Comparison of ENCODE assay signal across 14 cellular contexts in genomic region chr17:58224315-58224714, GRCh38. TPM values are rescaled to one million over a fixed set of nuclear protein-coding genes. Genes with fewer than 3 reads are reported as not detected.
DNase-seq lines count a peak whose midpoint lies in the region; ATAC-seq, FAIRE-seq and TF ChIP-seq lines count a peak whose summit lies in the region.
"Had no signal": no experiment of that assay in that cellular context is flagged by ENCODE, and none has a peak within 500 bp of the region (broad histone marks: within the 10 kb centered on the region; RNA-seq: fewer than 3 reads in every experiment).

No MANE protein-coding gene starts in this region.

- WGBS in A549 (ENCODE audit: missing lambda C conversion rate), result 2% methylated on average over 1 of the region's 1 CpG

- CTCF ChIA-PET in A549 (lab: Yijun Ruan, JAX), result interaction anchor here (7.4 kb wide), 1 partner anchor 27 kb away, joined by 69 read pairs; no protein-coding TSS in a partner anchor

- FAIRE-seq in A549 (lab: Jason Lieb, UNC), result no peak
- peak; percentile 89 for FAIRE-seq in RCC 7860 (lab: Jason Lieb, UNC)
- FAIRE-seq: GM12892, small intestine had no signal

- no peak for TF ChIP-seq POLR2A in A549 (IDR thresholded peaks at IDR 0.05; ENCODE audit: low read length)

- H3K4me1 ChIP-seq in A549, result peaks cover 11% of the 10 kb centered on the region; the same call in 2 of the 3 replicates

- TF ChIP-seq CTCF in A549 (IDR thresholded peaks at IDR 0.05), result no peak
- no peak for TF ChIP-seq CTCF in fibroblast of pulmonary artery (IDR thresholded peaks at IDR 0.05; ENCODE audit: low read length, missing control alignments)

- H3K27ac ChIP-seq in A549, result no peak overlapping the region

- POLR2A ChIA-PET in A549 (lab: Yijun Ruan, JAX), result no interaction called here

- ATAC-seq in A549 (no peak; a peak in 1 of 6 replicates), GM21528 (IDR thresholded peaks at IDR 0.05; ENCODE audit: low FRiP score, unreplicated experiment) (no peak), HG02870 (IDR thresholded peaks at IDR 0.05; ENCODE audit: unreplicated experiment) (no peak)
- ATAC-seq: stimulated activated memory B cell treated with anti-CD40 and anti-IgM and Interleukin-4, amounts not matched to agents 10 μg/mL and 1 μg/mL and 100 μg/mL, for 72 hours had no signal

- TF ChIP-seq RAD21 in A549 (conservative IDR thresholded peaks at IDR 0.05 in 1 of 2, IDR thresholded peaks at IDR 0.05 in 1 of 2), result no peak

- 0 out of 3 replicates have a peak overlapping the region, but pooled peaks have one; percentile 7 for H3K4me2 ChIP-seq in A549

- no peak for TF ChIP-seq EP300 in A549 (IDR thresholded peaks at IDR 0.05)

- no peaks in the 10 kb centered on the region for H3K9me3 ChIP-seq in A549

- DNase-seq in A549 (ENCODE audit: low read depth in 1 of 2, low spot score in 1 of 2), result peak; percentile 16 to 47
- peak; percentile 65 for DNase-seq in H4 (ENCODE audit: low spot score)
- DNase-seq in RCC 7860 (ENCODE audit: low spot score), result peak; percentile 76
- peak; percentile 53 for DNase-seq in fibroblast of pulmonary artery (ENCODE audit: low read depth)
- DNase-seq in NCI-H2081 treated with DMSO at 0.1 percent for 48 hours (lab: John Stamatoyannopoulos, UW), result no peak
- DNase-seq in NAMALWA (ENCODE audit: low spot score), result no peak
- DNase-seq: dermis blood vessel endothelial cell, small intestine had no signal

- H3K4me3 ChIP-seq in A549 (no peak overlapping the region), fibroblast of pulmonary artery (replicated peaks; ENCODE audit: low read depth, low read length) (no peak overlapping the region)

TF ChIP-seq in A549, 52 proteins besides CTCF, POLR2A, EP300 and RAD21:
- TF ChIP-seq HOXB5 (CRISPR knock-in tag; IDR thresholded peaks at IDR 0.05) (peak; percentile 63; the same call in 1 of the 2 replicates), CBX2 (IDR thresholded peaks at IDR 0.05; ENCODE audit: borderline replicate concordance, low read depth) (no peak), FOSL2 (IDR thresholded peaks at IDR 0.05) (no peak), FOSL2 (CRISPR knock-in tag; IDR thresholded peaks at IDR 0.05) (peak; percentile 71; the same call in 1 of the 2 replicates)

RNA-seq across cellular contexts. Expression of gene MKS1, which starts 5.3 kb away (rescaled TPM):
- polyA plus RNA-seq in A549 (2011; rRNA removed) (18.6 and 19.0 TPM in 2 replicates), A549 (2017; fragmentation: RNase III; extraction: RNeasy Plus Mini Kit Qiagen cat#74134 plus additional on column Dnase treatment) (15.8 to 17.3 TPM (median 16.2 TPM) in 3 replicates)
- 12.5 and 12.6 TPM in 2 replicates for polyA plus RNA-seq in A549 (2012; cell fraction: cytosol; rRNA removed)
- 19.2 and 25.7 TPM in 2 replicates for polyA plus RNA-seq in A549 (2012; cell fraction: nucleus; rRNA removed)
- 14.3 and 16.4 TPM in 2 replicates for polyA minus RNA-seq in A549 (2011; rRNA and poly(A)+ RNA removed)
- 16.8 and 18.1 TPM in 2 replicates for total RNA-seq in H4 (2014; rRNA removed; shearing (Covaris generic))

RNA-seq across cellular contexts. Expression of gene LPO, which starts 14.1 kb away (rescaled TPM):
- polyA plus RNA-seq in A549 (2011; rRNA removed) (not detected in 2 replicates), A549 (2017; fragmentation: RNase III; extraction: RNeasy Plus Mini Kit Qiagen cat#74134 plus additional on column Dnase treatment) (not detected in 3 replicates)
- not detected in 2 replicates for polyA plus RNA-seq in A549 (2012; cell fraction: cytosol; rRNA removed)
- not detected in 2 replicates for polyA plus RNA-seq in A549 (2012; cell fraction: nucleus; rRNA removed)
- not detected in 2 replicates for polyA minus RNA-seq in A549 (2011; rRNA and poly(A)+ RNA removed)
- not detected in 2 replicates for total RNA-seq in H4 (2014; rRNA removed; shearing (Covaris generic))
- total RNA-seq: mucosa of gallbladder had no signal

RNA-seq across cellular contexts. Expression of gene EPX, which starts 31.8 kb away (rescaled TPM):
- not detected in 2 replicates for polyA plus RNA-seq in A549 (2011; rRNA removed)
- polyA plus RNA-seq in A549 (2012; cell fraction: cytosol; rRNA removed), result not detected in 2 replicates
- not detected in 2 replicates for polyA plus RNA-seq in A549 (2012; cell fraction: nucleus; rRNA removed)
- polyA plus RNA-seq in A549 (2017; fragmentation: RNase III; extraction: RNeasy Plus Mini Kit Qiagen cat#74134 plus additional on column Dnase treatment), result not detected in 3 replicates
- not detected in 2 replicates for polyA minus RNA-seq in A549 (2011; rRNA and poly(A)+ RNA removed)
- total RNA-seq in H4 (2014; rRNA removed; shearing (Covaris generic)), result 0.08 TPM in 1 of 2 replicates, not detected in the other
- total RNA-seq: dermis blood vessel endothelial cell, mucosa of gallbladder had no signal
- polyA plus RNA-seq: CD14-positive monocyte, small intestine had no signal

RNA-seq across cellular contexts. Expression of gene MPO, which starts 56.4 kb away (rescaled TPM):
- polyA plus RNA-seq in A549 (2011; rRNA removed), result not detected in 2 replicates
- polyA plus RNA-seq in A549 (2012; cell fraction: cytosol; rRNA removed), result 0.01 TPM in 1 of 2 replicates, not detected in the other
- polyA plus RNA-seq in A549 (2012; cell fraction: nucleus; rRNA removed), result not detected in 2 replicates
- not detected in 3 replicates for polyA plus RNA-seq in A549 (2017; fragmentation: RNase III; extraction: RNeasy Plus Mini Kit Qiagen cat#74134 plus additional on column Dnase treatment)
- polyA minus RNA-seq in A549 (2011; rRNA and poly(A)+ RNA removed), result not detected in 2 replicates
- not detected in 2 replicates for total RNA-seq in H4 (2014; rRNA removed; shearing (Covaris generic))
- total RNA-seq: dermis blood vessel endothelial cell had no signal

RNA-seq across cellular contexts. Expression of gene OR4D2, which starts 57.5 kb away (rescaled TPM):
- polyA plus RNA-seq in A549 (2011; rRNA removed) (not detected in 2 replicates), A549 (2017; fragmentation: RNase III; extraction: RNeasy Plus Mini Kit Qiagen cat#74134 plus additional on column Dnase treatment) (not detected in 3 replicates)
- polyA plus RNA-seq in A549 (2012; cell fraction: cytosol; rRNA removed), result not detected in 2 replicates
- not detected in 2 replicates for polyA plus RNA-seq in A549 (2012; cell fraction: nucleus; rRNA removed)
- polyA minus RNA-seq in A549 (2011; rRNA and poly(A)+ RNA removed), result not detected in 2 replicates
- not detected in 2 replicates for total RNA-seq in H4 (2014; rRNA removed; shearing (Covaris generic))
- total RNA-seq: dermis blood vessel endothelial cell, mucosa of gallbladder had no signal
- polyA plus RNA-seq: CD14-positive monocyte, small intestine had no signal

Comparison
In these comparisons a context has a peak if more than half of its experiments do, and no peak if none do; other contexts are left out.
1. DNase-seq: peak in A549 (2 of 2), H4 (single experiment), RCC 7860 (single experiment) and fibroblast of pulmonary artery (single experiment); none in NCI-H2081 treated with DMSO at 0.1 percent for 48 hours (single experiment) and NAMALWA (single experiment).